ENCODE assay signal across 33 cellular contexts in the genomic region with DNA sequence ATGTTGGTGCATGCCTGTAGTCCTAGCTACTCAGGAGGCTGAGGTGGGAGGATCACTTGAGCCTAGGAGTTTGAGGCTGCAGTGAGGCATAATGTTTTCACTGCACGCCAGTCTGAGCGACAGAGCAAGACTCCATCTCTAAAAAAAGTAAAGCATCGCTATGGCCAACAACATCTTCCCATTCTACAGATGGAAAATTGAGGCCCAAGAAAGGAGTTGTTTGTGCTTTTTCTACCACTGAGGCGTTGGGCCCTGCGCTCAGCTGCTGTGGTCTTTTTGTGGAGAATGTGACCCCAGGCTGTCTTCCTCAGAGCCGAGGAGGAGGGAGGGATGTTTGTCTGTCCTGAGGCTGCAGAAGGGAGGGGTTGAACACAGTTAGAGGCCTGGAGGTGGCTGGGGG. TPM values are rescaled to one million over a fixed set of nuclear protein-coding genes. Genes with fewer than 3 reads are reported as not detected.
DNase-seq lines count a peak whose midpoint lies in the region; ATAC-seq and TF ChIP-seq lines count a peak whose summit lies in the region.
"Had no signal": no experiment of that assay in that cellular context is flagged by ENCODE, and none has a peak within 500 bp of the region (broad histone marks: within the 10 kb centered on the region; RNA-seq: fewer than 3 reads in every experiment).

No MANE protein-coding gene starts in this region.

- peaks cover 40% of the 10 kb centered on the region for H3K27me3 ChIP-seq in left ventricle myocardium inferior (ENCODE audit: low read depth)
- no peaks in the 10 kb centered on the region for H3K27me3 ChIP-seq in layer of hippocampus (ENCODE audit: control insufficient read depth, insufficient read depth, low read length)
- H3K27me3 ChIP-seq in skeletal muscle satellite cell (ENCODE audit: control insufficient read depth, insufficient read depth, low read length), result no peaks in the 10 kb centered on the region
- H3K27me3 ChIP-seq in WERI-Rb-1 (ENCODE audit: insufficient read depth, low read depth, severe bottlenecking), result no peaks in the 10 kb centered on the region
- H3K27me3 ChIP-seq: thyroid gland had no signal

- H3K9ac ChIP-seq in skeletal muscle satellite cell (ENCODE audit: low read depth, low read length), result peak overlapping the region; percentile 44

- TF ChIP-seq CTCF in left ventricle myocardium inferior (IDR thresholded peaks at IDR 0.05; ENCODE audit: borderline replicate concordance) (no peak), WERI-Rb-1 (IDR thresholded peaks at IDR 0.05; ENCODE audit: low read depth, low read length) (no peak)

- intact Hi-C loops in left ventricle myocardium inferior (cut with micrococcal nuclease) (no loop called here), left cardiac atrium (cut with DNase I) (no loop called here)

- H3K9me3 ChIP-seq in left ventricle myocardium inferior (replicated peaks) (no peaks in the 10 kb centered on the region), skeletal muscle satellite cell (replicated peaks; ENCODE audit: low read length) (no peaks in the 10 kb centered on the region), WERI-Rb-1 (ENCODE audit: severe bottlenecking) (no peaks in the 10 kb centered on the region)
- H3K9me3 ChIP-seq: thyroid gland had no signal

- ATAC-seq in left cardiac atrium (no peak), HG03354 (IDR thresholded peaks at IDR 0.05; ENCODE audit: poor library complexity, severe bottlenecking, unreplicated experiment) (no peak)
- ATAC-seq: GM23338; stimulated activated naive CD8-positive, alpha-beta T cell treated with anti-CD3 and anti-CD28 coated beads, Interleukin-15, amount 100 ng/mL, for 72 hours had no signal

- H3K4me3 ChIP-seq in left ventricle myocardium inferior (no peak overlapping the region), skeletal muscle satellite cell (ENCODE audit: low read length) (peak overlapping the region; percentile 54), WERI-Rb-1 (ENCODE audit: low read depth, low read length) (no peak overlapping the region)
- H3K4me3 ChIP-seq: GM23338, thyroid gland had no signal

- H3K4me2 ChIP-seq in skeletal muscle satellite cell (ENCODE audit: low read length), result peak overlapping the region; percentile 69
- H3K4me2 ChIP-seq: GM23338 had no signal

- DNase-seq in left ventricle myocardium inferior (no peak), left cardiac atrium (no peak), pons (ENCODE audit: low spot score) (no peak), WERI-Rb-1 (no peak), NCI-H2171 (lab: John Stamatoyannopoulos, UW) (no peak)
- DNase-seq: 8988T; activated CD4-positive, alpha-beta T cell treated with anti-CD3 and anti-CD28 coated beads, Interleukin-2, amount 50 U/mL, for 48 hours; activated CD4-positive, CD25-positive, alpha-beta regulatory T cell treated with anti-CD3 and anti-CD28 coated beads, Interleukin-2, amount 50 U/mL, for 72 hours; activated gamma-delta T cell treated with Interleukin-2 at 50 U/mL for 16 hours; activated naive CD8-positive, alpha-beta T cell treated with anti-CD3 and anti-CD28 coated beads, Interleukin-2, amount 10 ng/mL, durations not matched to agents 7 days and 5 days; activated T-cell treated with anti-CD3 and anti-CD28 coated beads, Interleukin-2, amount 50 U/mL, for 48 hours; DMS79 treated with DMSO at 0.1 percent for 48 hours; erythroblast; GF-D8; glutamatergic neuron; KBM-7; NCI-H1417; NCI-H2029 treated with DMSO at 0.1 percent for 48 hours; NCI-H2227 treated with DMSO at 0.1 percent for 48 hours; occipital lobe; SHP77 treated with DMSO at 0.1 percent for 48 hours; stimulated activated CD8-positive, alpha-beta memory T cell treated with anti-CD3 and anti-CD28 coated beads, Interleukin-4, amount 100 ng/mL, for 48 hours; stimulated activated naive CD8-positive, alpha-beta T cell treated with anti-CD3 and anti-CD28 coated beads, Interleukin-15, amount 100 ng/mL, for 72 hours; T-helper 2 cell; thyroid gland had no signal

- H3K27ac ChIP-seq in left ventricle myocardium inferior (replicated peaks), result peak overlapping the region; percentile 5
- peak overlapping the region; percentile 27 for H3K27ac ChIP-seq in layer of hippocampus (ENCODE audit: low read depth, low read length)
- no peak overlapping the region for H3K27ac ChIP-seq in WERI-Rb-1

- H3K4me1 ChIP-seq in left ventricle myocardium inferior (no peaks in the 10 kb centered on the region), skeletal muscle satellite cell (ENCODE audit: control insufficient read depth, insufficient read depth, low read length) (peaks cover 14% of the 10 kb centered on the region)

- H3K36me3 ChIP-seq in left ventricle myocardium inferior, result no peaks in the 10 kb centered on the region
- H3K36me3 ChIP-seq in skeletal muscle satellite cell (ENCODE audit: insufficient read depth, low read length), result no peaks in the 10 kb centered on the region
- no peaks in the 10 kb centered on the region for H3K36me3 ChIP-seq in WERI-Rb-1
- H3K36me3 ChIP-seq: thyroid gland had no signal

RNA-seq across cellular contexts. Expression of a gene that starts 0.5 kb away (rescaled TPM):
- total RNA-seq in left ventricle myocardium inferior, result 0.38 TPM
- 1 to 10 TPM in 1 of 2 donors, under 1 TPM in 1; 0.81 to 2.4 TPM for total RNA-seq in left cardiac atrium
- 0.44 and 0.76 TPM in 2 replicates for total RNA-seq in skeletal muscle satellite cell (2012; rRNA removed)
- total RNA-seq: fibroblast of villous mesenchyme, HT-29, myocyte had no signal

RNA-seq across cellular contexts. Expression of a gene that starts 17.6 kb away (rescaled TPM):
- 8.1 TPM for total RNA-seq in left ventricle myocardium inferior
- total RNA-seq in left cardiac atrium, result 1 to 10 TPM; 5.9 to 6.8 TPM
- total RNA-seq in skeletal muscle satellite cell (2012; rRNA removed), result 18.8 and 21.3 TPM in 2 replicates

RNA-seq across cellular contexts. Expression of a gene that starts 21.8 kb away (rescaled TPM):
- total RNA-seq in left ventricle myocardium inferior (3.9 TPM), left cardiac atrium (10 to 100 TPM; 13.4 to 15.6 TPM)
- under 0.01 TPM in 1 of 2 replicates, not detected in the other for total RNA-seq in skeletal muscle satellite cell (2012; rRNA removed)
- total RNA-seq: GM23338, M059J, myocyte had no signal

RNA-seq across cellular contexts. Expression of a gene that starts 56.8 kb away (rescaled TPM):
- total RNA-seq in left ventricle myocardium inferior (12.2 TPM), left cardiac atrium (10 to 100 TPM; 16.1 to 17.1 TPM)
- 0.51 and 3.1 TPM in 2 replicates for total RNA-seq in skeletal muscle satellite cell (2012; rRNA removed)
